In genomic region chr6:34674268-34674639, GRCh38 we compare ENCODE assay signal across 1 cellular context.
A peak's percentile ranks its signal among the peaks of the same experiment; 100 is the strongest.
TF ChIP-seq lines count a peak whose summit lies in the region.

No MANE protein-coding gene starts in this region.

TF ChIP-seq in HCT116, 20 proteins besides CTCF, POLR2A, EP300 and RAD21 (continued from another document):
- TF ChIP-seq REST (IDR thresholded peaks at IDR 0.05; ENCODE audit: low read depth) (no peak), EZH2 (IDR thresholded peaks at IDR 0.05) (no peak), ATF3 (IDR thresholded peaks at IDR 0.05) (no peak), YY1 (IDR thresholded peaks at IDR 0.05; ENCODE audit: extremely low read depth, insufficient replicate concordance, low read depth, low read length) (no peak), EGR1 (IDR thresholded peaks at IDR 0.05; ENCODE audit: low read depth) (peak; percentile 29; the same call in 1 of the 2 replicates), ZBTB33 (IDR thresholded peaks at IDR 0.05; ENCODE audit: extremely low read depth, insufficient replicate concordance, low read length) (no peak), ELF1 (IDR thresholded peaks at IDR 0.05; ENCODE audit: borderline replicate concordance, low read depth) (no peak)
